22 cellular contexts compared by ENCODE assay signal in genomic region chr1:192496369-192497056, GRCh38.
"Had no signal": no experiment of that assay in that cellular context is flagged by ENCODE, and none has a peak within 500 bp of the region (broad histone marks: within the 10 kb centered on the region; RNA-seq: fewer than 3 reads in every experiment).

No MANE protein-coding gene starts in this region.

- H3K27me3 ChIP-seq: breast epithelium, ovary, right lobe of liver, testis, upper lobe of left lung had no signal

- H3K27ac ChIP-seq: left ventricle myocardium inferior, ovary, right lobe of liver, testis, upper lobe of left lung had no signal

- H3K4me3 ChIP-seq: breast epithelium, left ventricle myocardium inferior, ovary, right lobe of liver, smooth muscle cell, testis, upper lobe of left lung had no signal

- H3K9me3 ChIP-seq: breast epithelium, left ventricle myocardium inferior, ovary, right lobe of liver, testis, upper lobe of left lung had no signal

- H3K36me3 ChIP-seq: breast epithelium, left ventricle myocardium inferior, ovary, right lobe of liver, upper lobe of left lung had no signal

- DNase-seq: activated B cell treated with CpG ODN at 0.5 μM for 24 hours; activated CD4-positive, alpha-beta T cell treated with anti-CD3 and anti-CD28 coated beads for 36 hours; activated CD4-positive, alpha-beta T cell treated with anti-CD3 and anti-CD28 coated beads, Interleukin-2, amount 50 U/mL, for 4 hours; activated CD8-positive, alpha-beta memory T cell treated with anti-CD3 and anti-CD28 coated beads for 24 hours; activated CD8-positive, alpha-beta memory T cell treated with anti-CD3 and anti-CD28 coated beads, Interleukin-2, amount 50 U/mL, for 4 hours; activated naive CD8-positive, alpha-beta T cell treated with anti-CD3 and anti-CD28 coated beads for 36 hours; activated T-cell treated with anti-CD3 and anti-CD28 coated beads, Interleukin-2, amount 50 U/mL, for 24 hours; effector CD4-positive, alpha-beta T cell; foreskin fibroblast; left ventricle myocardium inferior; mammary epithelial cell; natural killer cell; ovary; right lobe of liver; stimulated activated CD4-positive, alpha-beta T cell treated with anti-CD3 and anti-CD28 coated beads, Interleukin-15, amount 100 ng/mL, for 24 hours; T-helper 9 cell; testis; upper lobe of left lung had no signal

- H3K4me2 ChIP-seq: smooth muscle cell had no signal

- ATAC-seq: activated CD4-positive, alpha-beta T cell treated with anti-CD3 and anti-CD28 coated beads for 36 hours; activated T-helper 17 cell treated with anti-CD3 and anti-CD28 coated beads, Interleukin-2, amount 50 U/mL, for 72 hours; natural killer cell; right lobe of liver; stimulated activated memory B cell treated with anti-CD40 and anti-IgM and Interleukin-4, amounts not matched to agents 10 μg/mL and 1 μg/mL and 100 μg/mL, for 72 hours had no signal

- H3K4me1 ChIP-seq: left ventricle myocardium inferior, right lobe of liver, testis, upper lobe of left lung had no signal
